In the genomic region with DNA sequence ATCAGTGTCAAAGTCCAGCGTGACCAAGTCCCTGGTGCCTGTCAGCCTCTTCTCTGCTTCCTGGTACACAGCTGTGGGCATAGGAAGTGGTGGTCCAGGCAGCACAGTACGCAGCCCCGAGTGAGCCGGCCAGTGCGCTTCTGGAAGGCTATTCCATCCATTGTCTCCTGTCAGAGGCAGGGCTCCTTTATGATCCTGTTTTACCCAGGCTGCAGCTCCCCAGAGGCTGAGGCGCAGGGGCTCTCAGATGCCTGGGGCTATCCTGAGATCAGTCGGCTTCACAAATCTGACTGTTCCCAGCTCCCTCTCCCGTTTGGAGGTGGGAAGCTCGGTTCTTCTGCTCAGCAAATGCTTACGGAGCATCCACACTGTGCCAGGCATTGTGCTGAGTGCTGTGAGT, we compare ENCODE assay signal across 29 cellular contexts.
"Had no signal": no experiment of that assay in that cellular context is flagged by ENCODE, and none has a peak within 500 bp of the region (broad histone marks: within the 10 kb centered on the region; RNA-seq: fewer than 3 reads in every experiment).

No MANE protein-coding gene starts in this region.

- H3K27me3 ChIP-seq: esophagus squamous epithelium, neutrophil, right lobe of liver, tibial nerve, upper lobe of left lung had no signal

- H3K9me3 ChIP-seq: esophagus squamous epithelium, mucosa of descending colon, neutrophil, right lobe of liver, thoracic aorta, tibial nerve, upper lobe of left lung had no signal

- H3K4me1 Mint-ChIP-seq: mesothelial cell of epicardium had no signal

- H3K4me1 ChIP-seq: esophagus squamous epithelium, parathyroid adenoma, right lobe of liver, tibial nerve, upper lobe of left lung had no signal

- ATAC-seq: effector memory CD8-positive, alpha-beta T cell; left ventricle myocardium superior; mucosa of descending colon; right lobe of liver; stimulated activated naive CD8-positive, alpha-beta T cell treated with anti-CD3 and anti-CD28 coated beads, Interleukin-15, Interleukin-2, amounts not matched to agents 100 U/mL and 50 U/mL, for 24 hours had no signal

- H3K36me3 Mint-ChIP-seq: mesothelial cell of epicardium; natural killer cell treated with Interleukin-12 subunit alpha and Interleukin-12 subunit beta and Interleukin-15 and Interleukin-18, amount 100 ng/mL, for 72 hours had no signal

- H3K9ac ChIP-seq: parathyroid adenoma had no signal

- H3K4me3 ChIP-seq: esophagus squamous epithelium, lung, mucosa of descending colon, right lobe of liver, thoracic aorta, tibial nerve, upper lobe of left lung had no signal

- H3K9me3 Mint-ChIP-seq: effector memory CD8-positive, alpha-beta T cell; immature natural killer cell; mesothelial cell of epicardium; naive B cell; natural killer cell treated with Interleukin-12 subunit alpha and Interleukin-12 subunit beta and Interleukin-15 and Interleukin-18, amount 100 ng/mL, for 72 hours; neural crest cell had no signal

- H3K36me3 ChIP-seq: neutrophil, right lobe of liver, thoracic aorta had no signal

- H3K27me3 Mint-ChIP-seq: effector memory CD8-positive, alpha-beta T cell; natural killer cell treated with Interleukin-12 subunit alpha and Interleukin-12 subunit beta and Interleukin-15 and Interleukin-18, amount 100 ng/mL, for 72 hours had no signal

- H3K4me3 Mint-ChIP-seq: effector memory CD8-positive, alpha-beta T cell; immature natural killer cell; mesothelial cell of epicardium; naive B cell; natural killer cell treated with Interleukin-12 subunit alpha and Interleukin-12 subunit beta and Interleukin-15 and Interleukin-18, amount 100 ng/mL, for 72 hours; neural crest cell had no signal

- H3K27ac Mint-ChIP-seq: immature natural killer cell, mesothelial cell of epicardium, progenitor cell of endocrine pancreas had no signal

- DNase-seq: cortex of kidney; effector memory CD8-positive, alpha-beta T cell; erythroblast; esophagus squamous epithelium; foreskin melanocyte; hypothalamus; immature natural killer cell; islet precursor cell; left ventricle myocardium superior; mesenchymal stem cell; mucosa of descending colon; naive B cell; right lobe of liver; small intestine; stimulated activated CD4-positive, alpha-beta T cell treated with anti-CD3 and anti-CD28 coated beads, Interleukin-1b, Interleukin-23, amount 100 ng/mL, for 48 hours; stimulated activated CD4-positive, alpha-beta T cell treated with anti-CD3 and anti-CD28 coated beads, Interleukin-4, amount 100 ng/mL, for 1 hour; stimulated activated CD8-positive, alpha-beta memory T cell treated with anti-CD3 and anti-CD28 coated beads, Interleukin-4, amount 100 ng/mL, for 48 hours; stimulated activated naive CD8-positive, alpha-beta T cell treated with anti-CD3 and anti-CD28 coated beads, Interleukin-15, Interleukin-2, amounts not matched to agents 100 U/mL and 50 U/mL, for 24 hours; substantia nigra; upper lobe of left lung had no signal
